In the genomic region with DNA sequence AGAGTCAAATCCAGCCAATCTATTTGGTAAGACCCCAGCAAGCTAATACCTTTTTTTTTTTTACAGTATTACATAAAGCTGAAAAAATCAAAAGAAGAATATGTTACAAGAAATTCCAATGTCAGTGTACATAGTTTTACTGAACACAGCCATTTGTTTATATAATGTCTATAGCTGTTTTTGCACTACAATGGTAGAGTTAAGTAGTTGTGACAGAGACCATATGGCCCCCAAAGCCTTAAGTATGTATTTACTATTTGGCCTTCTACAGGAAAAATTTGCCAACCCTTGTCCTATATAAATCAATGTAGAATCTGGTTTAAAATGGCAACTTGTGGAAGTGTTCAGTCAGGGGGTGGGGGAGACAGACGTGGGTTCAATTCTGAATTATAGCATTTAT, we compare ENCODE assay signal across 27 cellular contexts.
DNase-seq lines count a peak whose midpoint lies in the region; ATAC-seq, FAIRE-seq and TF ChIP-seq lines count a peak whose summit lies in the region.
"Had no signal": no experiment of that assay in that cellular context is flagged by ENCODE, and none has a peak within 500 bp of the region (broad histone marks: within the 10 kb centered on the region; RNA-seq: fewer than 3 reads in every experiment).

No MANE protein-coding gene starts in this region.

- ATAC-seq in IMR-90 (ENCODE audit: low read depth) (no peak), GM21723 (IDR thresholded peaks at IDR 0.05; ENCODE audit: unreplicated experiment) (no peak)
- ATAC-seq: activated CD8-positive, alpha-beta T cell treated with anti-CD3 and anti-CD28 coated beads, Interleukin-2, amount 10 ng/mL, durations not matched to agents 7 days and 5 days; activated T-helper 17 cell treated with anti-CD3 and anti-CD28 coated beads, Interleukin-2, amount 50 U/mL, for 72 hours; left colon had no signal

- peak overlapping the region; percentile 54; the same call in 1 of the 2 replicates for H2AK5ac ChIP-seq in IMR-90 (ENCODE audit: low read depth, low read length)

- FAIRE-seq in endothelial cell of umbilical vein (lab: Jason Lieb, UNC): no peak
- FAIRE-seq: G401.6, RCC 7860 had no signal

- no peaks in the 10 kb centered on the region for H3K9me3 ChIP-seq in IMR-90 (ENCODE audit: control insufficient read depth, insufficient read depth, low read length)
- no peaks in the 10 kb centered on the region for H3K9me3 ChIP-seq in endothelial cell of umbilical vein (replicated peaks; ENCODE audit: control insufficient read depth, insufficient read depth, low read length)
- H3K9me3 ChIP-seq in transverse colon: no peaks in the 10 kb centered on the region
- H3K9me3 ChIP-seq in esophagus squamous epithelium: no peaks in the 10 kb centered on the region
- H3K9me3 ChIP-seq: breast epithelium, testis had no signal

- TF ChIP-seq CTCF in IMR-90 (conservative IDR thresholded peaks at IDR 0.05; ENCODE audit: low read depth, low read length): no peak
- no peak for TF ChIP-seq CTCF in endothelial cell of umbilical vein (IDR thresholded peaks at IDR 0.05; ENCODE audit: extremely low read depth in 1 of 2, insufficient read depth in 1 of 2, low read depth in 1 of 2, low read length in 2 of 2)
- no peak for TF ChIP-seq CTCF in nephron (IDR thresholded peaks at IDR 0.05; ENCODE audit: unreplicated experiment in 3 of 3)
- TF ChIP-seq CTCF in transverse colon (IDR thresholded peaks at IDR 0.05): no peak
- no peak for TF ChIP-seq CTCF in esophagus squamous epithelium (IDR thresholded peaks at IDR 0.05)

- H4K20me1 ChIP-seq in IMR-90 (ENCODE audit: insufficient read depth, low read length) (peaks cover 4% of the 10 kb centered on the region; the same call in 1 of the 2 replicates), endothelial cell of umbilical vein (replicated peaks; ENCODE audit: control insufficient read depth, extremely low read depth, insufficient read depth, low read length) (no peaks in the 10 kb centered on the region)

- no peak for TF ChIP-seq RAD21 in IMR-90 (IDR thresholded peaks at IDR 0.05; ENCODE audit: low read length)

- H3K4me1 ChIP-seq in IMR-90 (ENCODE audit: control insufficient read depth, insufficient read depth, low read length): peaks cover 13% of the 10 kb centered on the region
- H3K4me1 ChIP-seq in endothelial cell of umbilical vein (ENCODE audit: control insufficient read depth, extremely low read depth, insufficient read depth, low read length): peaks cover 41% of the 10 kb centered on the region
- H3K4me1 ChIP-seq in transverse colon: peaks cover 0 to 31% (median 3%) of the 10 kb centered on the region in 4 donors
- H3K4me1 ChIP-seq in esophagus squamous epithelium: peaks cover 0 to 18% (median 0%) of the 10 kb centered on the region in 3 donors
- H3K4me1 ChIP-seq: breast epithelium had no signal

- 0 out of 2 replicates have a peak overlapping the region, but pooled peaks have one; percentile 10 for H3K23ac ChIP-seq in IMR-90 (ENCODE audit: low read depth, low read length)

- H3K27me3 Mint-ChIP-seq in nephron (ENCODE audit: low read depth): no peaks in the 10 kb centered on the region
- no peaks in the 10 kb centered on the region for H3K27me3 Mint-ChIP-seq in activated T-cell treated with anti-CD3 and anti-CD28 coated beads, Interleukin-2, amount 50 U/mL, for 24 hours
- H3K27me3 Mint-ChIP-seq: activated naive CD4-positive, alpha-beta T cell treated with anti-CD3 and anti-CD28 coated beads, Interleukin-2, amount 10 ng/mL, durations not matched to agents 7 days and 5 days; activated T-helper 17 cell treated with anti-CD3 and anti-CD28 coated beads, Interleukin-2, amount 50 U/mL, for 72 hours had no signal

- peaks cover 9% of the 10 kb centered on the region for H3K4me1 Mint-ChIP-seq in nephron
- H3K4me1 Mint-ChIP-seq in activated T-cell treated with anti-CD3 and anti-CD28 coated beads, Interleukin-2, amount 50 U/mL, for 24 hours (ENCODE audit: low read depth): peaks cover 28% of the 10 kb centered on the region

- H3K18ac ChIP-seq in IMR-90 (ENCODE audit: low read depth, low read length): peak overlapping the region; percentile 21; the same call in 1 of the 2 replicates

- peak overlapping the region; percentile 84 for H3K27ac ChIP-seq in IMR-90 (ENCODE audit: insufficient read depth, low read length)
- peak overlapping the region; percentile 61 for H3K27ac ChIP-seq in endothelial cell of umbilical vein (ENCODE audit: insufficient read depth, low read depth, low read length)
- peak overlapping the region in 3 of 4 donors; percentile 14 to 36 (median 33) for H3K27ac ChIP-seq in transverse colon
- peak overlapping the region in 2 of 4 donors; percentile 14 to 50 for H3K27ac ChIP-seq in esophagus squamous epithelium
- H3K27ac ChIP-seq: testis, WERI-Rb-1 had no signal

- peak overlapping the region; percentile 74 for H3K4ac ChIP-seq in IMR-90 (ENCODE audit: low read depth, low read length)

- TF ChIP-seq POLR2A in IMR-90 (IDR thresholded peaks at IDR 0.05; ENCODE audit: low read depth, low read length): no peak
- no peak for TF ChIP-seq POLR2A in endothelial cell of umbilical vein (IDR thresholded peaks at IDR 0.05; ENCODE audit: low read depth, low read length)
- no peak for TF ChIP-seq POLR2A in transverse colon (IDR thresholded peaks at IDR 0.05)
- TF ChIP-seq POLR2A in esophagus squamous epithelium (IDR thresholded peaks at IDR 0.05): no peak

- H2BK20ac ChIP-seq in IMR-90 (ENCODE audit: low read depth, low read length): peak overlapping the region; percentile 61; the same call in 1 of the 2 replicates

- peak overlapping the region; percentile 33; the same call in 1 of the 2 replicates for H4K91ac ChIP-seq in IMR-90 (ENCODE audit: insufficient read depth, low read depth, low read length)

- no peak overlapping the region for H3K4me3 ChIP-seq in IMR-90 (ENCODE audit: insufficient read depth, low read depth, low read length)
- H3K4me3 ChIP-seq in endothelial cell of umbilical vein (replicated peaks in 1 of 3; ENCODE audit: insufficient read depth in 1 of 3, low read depth in 1 of 3, low read length in 3 of 3): no peak overlapping the region
- H3K4me3 ChIP-seq in transverse colon: no peak overlapping the region
- H3K4me3 ChIP-seq in esophagus squamous epithelium: no peak overlapping the region
- H3K4me3 ChIP-seq: breast epithelium, skin epidermis, testis had no signal

- peaks cover 9% of the 10 kb centered on the region for H3K9me1 ChIP-seq in IMR-90 (ENCODE audit: insufficient read depth, low read length)
- no peaks in the 10 kb centered on the region for H3K9me1 ChIP-seq in endothelial cell of umbilical vein (replicated peaks; ENCODE audit: control insufficient read depth, extremely low read depth, insufficient read depth, low read length)

- intact Hi-C loops in IMR-90 (cut with micrococcal nuclease) (no loop called here), endothelial cell of umbilical vein (cut with micrococcal nuclease) (no loop called here), transverse colon (cut with DNase I; ENCODE audit: low total_unique reads) (loop anchor here (10.0 kb wide), 1 partner anchor 53 kb away; no protein-coding TSS in a partner anchor), esophagus squamous epithelium (cut with DNase I) (no loop called here)

- peak overlapping the region; percentile 60; the same call in 1 of the 2 replicates for H3K14ac ChIP-seq in IMR-90 (replicated peaks; ENCODE audit: low read depth, low read length)

- no peak overlapping the region for H3K56ac ChIP-seq in IMR-90 (ENCODE audit: extremely low read depth, insufficient read depth, low read length)

- no peaks in the 10 kb centered on the region for H3K79me2 ChIP-seq in endothelial cell of umbilical vein (ENCODE audit: control insufficient read depth, insufficient read depth, low read length)

- H2AFZ ChIP-seq in IMR-90 (replicated peaks; ENCODE audit: low read length, poor library complexity) (no peak overlapping the region), endothelial cell of umbilical vein (ENCODE audit: low read depth, low read length) (no peak overlapping the region)

- H4K8ac ChIP-seq in IMR-90 (ENCODE audit: low read depth in 2 of 2, low read length in 2 of 2): no peak overlapping the region; a peak in 1 of 4 replicates

- H3K4me3 Mint-ChIP-seq in nephron: no peak overlapping the region
- no peak overlapping the region for H3K4me3 Mint-ChIP-seq in activated T-cell treated with anti-CD3 and anti-CD28 coated beads, Interleukin-2, amount 50 U/mL, for 24 hours
- H3K4me3 Mint-ChIP-seq: activated CD8-positive, alpha-beta T cell treated with anti-CD3 and anti-CD28 coated beads, Interleukin-2, amount 10 ng/mL, durations not matched to agents 7 days and 5 days; activated naive CD4-positive, alpha-beta T cell treated with anti-CD3 and anti-CD28 coated beads, Interleukin-2, amount 10 ng/mL, durations not matched to agents 7 days and 5 days had no signal

- H3K36me3 ChIP-seq in IMR-90 (ENCODE audit: control insufficient read depth, insufficient read depth, low read length) (peaks cover 12% of the 10 kb centered on the region), endothelial cell of umbilical vein (ENCODE audit: control insufficient read depth in 2 of 2, extremely low read depth in 1 of 2, insufficient read depth in 2 of 2, low read length in 2 of 2) (no peaks in the 10 kb centered on the region), transverse colon (peaks cover 0 to 61% (median 6%) of the 10 kb centered on the region in 4 donors), esophagus squamous epithelium (peaks cover 0 to 8% (median 0%) of the 10 kb centered on the region in 3 donors)
- H3K36me3 ChIP-seq: breast epithelium had no signal

- in situ Hi-C loops in IMR-90 (cut with MboI; ENCODE audit: low sequenced_read_pairs) (no loop called here), transverse colon (cut with MboI; ENCODE audit: low pct_ligation_motif_present in 1 of 4, low pct_unique_long_range_greater_than_20kb in 1 of 4, low sequenced_read_pairs in 3 of 4) (no loop called here)

- H3K9ac ChIP-seq in IMR-90 (ENCODE audit: low read depth, low read length) (no peak overlapping the region), endothelial cell of umbilical vein (replicated peaks; ENCODE audit: extremely low read depth, insufficient read depth, low read length) (no peak overlapping the region)

- H3K27me3 ChIP-seq in IMR-90 (ENCODE audit: control insufficient read depth, insufficient read depth, low read length) (no peaks in the 10 kb centered on the region), endothelial cell of umbilical vein (ENCODE audit: control insufficient read depth in 2 of 2, insufficient read depth in 2 of 2, low read length in 2 of 2) (no peaks in the 10 kb centered on the region), transverse colon (no peaks in the 10 kb centered on the region), esophagus squamous epithelium (no peaks in the 10 kb centered on the region)
- H3K27me3 ChIP-seq: breast epithelium, testis had no signal

- TF ChIP-seq EP300 in transverse colon (IDR thresholded peaks at IDR 0.05; ENCODE audit: low read depth): no peak

- WGBS in IMR-90 (ENCODE audit: extremely low coverage in 2 of 2, insufficient read length in 1 of 2), 2 experiments: no CpG with 5 or more reads among the region's 1 CpG
- WGBS in transverse colon (ENCODE audit: low coverage in 1 of 2), 2 donors: 80 to 83% methylated on average over 1 of the region's 1 CpG
- WGBS in esophagus squamous epithelium, 2 donors: 85 to 94% methylated on average over 1 of the region's 1 CpG

- DNase-seq in IMR-90 (no peak), endothelial cell of umbilical vein (ENCODE audit: low read depth, low spot score) (no peak), transverse colon (no peak), esophagus squamous epithelium (lab: John Stamatoyannopoulos, UW) (no peak)
- no peak for DNase-seq in activated T-cell treated with anti-CD3 and anti-CD28 coated beads, Interleukin-2, amount 50 U/mL, for 24 hours
- DNase-seq: activated CD4-positive, alpha-beta T cell treated with anti-CD3 and anti-CD28 coated beads for 4 hours; activated CD8-positive, alpha-beta T cell treated with anti-CD3 and anti-CD28 coated beads, Interleukin-2, amount 10 ng/mL, durations not matched to agents 7 days and 5 days; activated naive CD4-positive, alpha-beta T cell treated with anti-CD3 and anti-CD28 coated beads, Interleukin-2, amount 10 ng/mL, durations not matched to agents 7 days and 5 days; C1 segment of cervical spinal cord; COR-L47; DMS53; left colon; NCI-H1417 treated with DMSO at 0.1 percent for 48 hours; NCI-H2081; NCI-H226; NCI-H69; SIG-M5; stimulated activated naive CD4-positive, alpha-beta T cell; testis; WERI-Rb-1 had no signal

- peak overlapping the region in 2 of 3 experiments; percentile 35 to 60 for H3K27ac Mint-ChIP-seq in nephron
- H3K27ac Mint-ChIP-seq in activated T-cell treated with anti-CD3 and anti-CD28 coated beads, Interleukin-2, amount 50 U/mL, for 24 hours: no peak overlapping the region
- H3K27ac Mint-ChIP-seq: activated CD8-positive, alpha-beta T cell treated with anti-CD3 and anti-CD28 coated beads, Interleukin-2, amount 10 ng/mL, durations not matched to agents 7 days and 5 days; activated naive CD4-positive, alpha-beta T cell treated with anti-CD3 and anti-CD28 coated beads, Interleukin-2, amount 10 ng/mL, durations not matched to agents 7 days and 5 days had no signal

- peak overlapping the region; percentile 63 for H3K4me2 ChIP-seq in IMR-90 (ENCODE audit: low read depth, low read length)
- H3K4me2 ChIP-seq in endothelial cell of umbilical vein (ENCODE audit: insufficient read depth, low read length): peak overlapping the region; percentile 95

- dilution Hi-C loops in IMR-90 (cut with HindIII; ENCODE audit: low sequenced_read_pairs, unreplicated experiment): no loop called here
- dilution Hi-C loops in endothelial cell of umbilical vein (cut with MboI; ENCODE audit: extremely low pct_ligation_motif_present, low sequenced_read_pairs): no loop called here

- peaks cover 25% of the 10 kb centered on the region for H3K36me3 Mint-ChIP-seq in nephron (ENCODE audit: low read depth)
- peaks cover 20% of the 10 kb centered on the region for H3K36me3 Mint-ChIP-seq in activated T-cell treated with anti-CD3 and anti-CD28 coated beads, Interleukin-2, amount 50 U/mL, for 24 hours (ENCODE audit: low read depth)

- peaks cover 37 to 56% of the 10 kb centered on the region in 2 experiments for H3K79me1 ChIP-seq in IMR-90 (ENCODE audit: low read depth in 1 of 2, low read length in 2 of 2)

- POLR2A ChIA-PET in IMR-90 (lab: Charles Lee; ENCODE audit: unreplicated experiment) (no interaction called here), endothelial cell of umbilical vein (lab: Charles Lee) (interaction anchor here (0.9 kb wide), 1 partner anchor 60 kb away, joined by 3 read pairs; the partner anchor contains the start of gene ANTXR2)

- BruUV-seq in IMR-90 (replicated peaks; lab: Mats Ljungman, UMichigan) (no TSS peak), endothelial cell of umbilical vein (replicated peaks; lab: Mats Ljungman, UMichigan) (no TSS peak)

- CTCF ChIA-PET in IMR-90 (lab: Yijun Ruan, JAX): no interaction called here
- CTCF ChIA-PET in endothelial cell of umbilical vein (lab: Charles Lee): interaction anchor here (0.9 to 1.0 kb wide), 2 partner anchors 13 to 190 kb away, joined by 3 to 5 read pairs; no protein-coding TSS in a partner anchor

- peak overlapping the region; percentile 52 for H2BK120ac ChIP-seq in IMR-90 (ENCODE audit: low read depth, low read length)

- peak overlapping the region; percentile 72; the same call in 2 of the 3 replicates for H2BK15ac ChIP-seq in IMR-90 (ENCODE audit: low read depth, low read length)

- peak overlapping the region; percentile 38 for H4K5ac ChIP-seq in IMR-90 (ENCODE audit: low read depth, low read length)

- no peak overlapping the region for H2AK9ac ChIP-seq in IMR-90 (replicated peaks; ENCODE audit: low read depth, low read length, poor library complexity)

- no peaks in the 10 kb centered on the region for H3K9me3 Mint-ChIP-seq in nephron
- H3K9me3 Mint-ChIP-seq in activated T-cell treated with anti-CD3 and anti-CD28 coated beads, Interleukin-2, amount 50 U/mL, for 24 hours: no peaks in the 10 kb centered on the region
- H3K9me3 Mint-ChIP-seq: activated T-helper 17 cell treated with anti-CD3 and anti-CD28 coated beads, Interleukin-2, amount 50 U/mL, for 72 hours had no signal

- peak overlapping the region; percentile 61 for H2BK5ac ChIP-seq in IMR-90 (ENCODE audit: low read depth, low read length, poor library complexity, severe bottlenecking)
